20 cellular contexts compared by ENCODE assay signal in the genomic region with DNA sequence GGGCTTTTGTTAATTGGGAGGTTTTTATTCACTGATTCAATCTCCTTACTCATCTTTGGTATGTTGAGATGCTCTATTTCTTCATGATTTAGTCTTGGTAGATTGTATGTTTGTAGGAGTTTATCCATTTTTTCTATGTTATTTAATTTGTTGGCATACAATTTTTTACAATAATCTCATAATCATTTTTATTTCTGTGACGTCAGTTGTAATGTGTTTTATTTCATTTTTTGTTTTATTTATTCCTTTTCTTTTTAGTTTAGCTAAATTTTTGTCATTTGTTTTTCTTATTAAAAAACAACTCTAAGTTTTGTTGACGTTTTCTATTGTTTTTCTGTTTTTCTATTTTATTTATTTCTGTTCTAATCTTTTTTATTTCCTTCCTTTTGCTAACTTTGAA.
DNase-seq lines count a peak whose midpoint lies in the region; ATAC-seq, FAIRE-seq and TF ChIP-seq lines count a peak whose summit lies in the region.
"Had no signal": no experiment of that assay in that cellular context is flagged by ENCODE, and none has a peak within 500 bp of the region (broad histone marks: within the 10 kb centered on the region; RNA-seq: fewer than 3 reads in every experiment).

No MANE protein-coding gene starts in this region.

- no peak overlapping the region for H3K27ac ChIP-seq in HepG2 (ENCODE audit: extremely low read length, insufficient read depth, low read length)
- no peak overlapping the region for H3K27ac ChIP-seq in right lobe of liver
- H3K27ac ChIP-seq in mesenchymal stem cell (ENCODE audit: low read length, poor library complexity, severe bottlenecking), result no peak overlapping the region
- H3K27ac ChIP-seq: 22Rv1, A549 had no signal

- H2AK5ac ChIP-seq in mesenchymal stem cell (ENCODE audit: low read length, severe bottlenecking), result no peak overlapping the region

- H3K36me3 ChIP-seq in HepG2 (replicated peaks in 1 of 2; ENCODE audit: control insufficient read depth in 1 of 2, insufficient read depth in 2 of 2, low read length in 2 of 2) (no peaks in the 10 kb centered on the region), right lobe of liver (no peaks in the 10 kb centered on the region), mesenchymal stem cell (ENCODE audit: control insufficient read depth in 1 of 2, insufficient read depth in 2 of 2, low read depth in 1 of 2, low read length in 2 of 2) (no peaks in the 10 kb centered on the region), H7 (replicated peaks; ENCODE audit: control insufficient read depth, insufficient read depth, low read length) (no peaks in the 10 kb centered on the region)
- H3K36me3 ChIP-seq: HAP-1 had no signal

- TF ChIP-seq POLR2A in HepG2 (IDR thresholded peaks at IDR 0.05; ENCODE audit: insufficient read depth in 1 of 2, low read depth in 2 of 2, low read length in 2 of 2) (no peak), right lobe of liver (IDR thresholded peaks at IDR 0.05) (no peak)

- no peak overlapping the region for H4K91ac ChIP-seq in mesenchymal stem cell (ENCODE audit: low read length)

- no peak overlapping the region for H3K23ac ChIP-seq in mesenchymal stem cell (ENCODE audit: low read length in 2 of 2)

- H2AFZ ChIP-seq in HepG2 (ENCODE audit: low read length), result no peak overlapping the region
- no peak overlapping the region for H2AFZ ChIP-seq in mesenchymal stem cell (ENCODE audit: low read depth, low read length)
- H2AFZ ChIP-seq: GM23338 had no signal

- no peak overlapping the region for H2BK12ac ChIP-seq in mesenchymal stem cell (ENCODE audit: low read length in 2 of 2)

- POLR2A ChIA-PET in HepG2 (lab: Yijun Ruan, JAX) (no interaction called here), GM10248 (lab: Yijun Ruan, JAX) (no interaction called here)

- H3K4ac ChIP-seq in mesenchymal stem cell (ENCODE audit: low read depth in 1 of 2, low read length in 2 of 2), result no peak overlapping the region

- H3K79me1 ChIP-seq in mesenchymal stem cell (replicated peaks; ENCODE audit: low read length, poor library complexity, severe bottlenecking), result no peaks in the 10 kb centered on the region

- CTCF ChIA-PET in HepG2 (lab: Yijun Ruan, JAX; ENCODE audit: low intra/inter-chr PET ratio, low total read pairs) (no interaction called here), GM10248 (lab: Yijun Ruan, JAX) (interaction anchor here (1.5 kb wide), 1 partner anchor 94 kb away, joined by 3 read pairs; no protein-coding TSS in a partner anchor)

- TF ChIP-seq CTCF in HepG2 (CRISPR knock-in tag; IDR thresholded peaks at IDR 0.05) (no peak), right lobe of liver (IDR thresholded peaks at IDR 0.05) (no peak), GM10248 (IDR thresholded peaks at IDR 0.05; ENCODE audit: control extremely low read depth, extremely low read depth, low read depth, missing control alignments) (no peak)

- 40% methylated on average over 2 of the region's 2 CpGs for WGBS in HepG2 (ENCODE audit: low lambda C conversion rate)
- 51% methylated on average over 2 of the region's 2 CpGs for WGBS in right lobe of liver (ENCODE audit: insufficient coverage, low coverage, low lambda C conversion rate, missing lambda C conversion rate)
- no CpG with 5 or more reads among the region's 2 CpGs for WGBS in mesenchymal stem cell

- TF ChIP-seq EP300 in HepG2 (IDR thresholded peaks at IDR 0.05; ENCODE audit: low read depth in 2 of 2, low read length in 2 of 2) (no peak), HepG2 (CRISPR knock-in tag; IDR thresholded peaks at IDR 0.05; ENCODE audit: borderline replicate concordance) (no peak)

- H3K4me1 ChIP-seq in HepG2 (ENCODE audit: insufficient read depth, low read length), result no peaks in the 10 kb centered on the region
- H3K4me1 ChIP-seq in right lobe of liver, result no peaks in the 10 kb centered on the region
- no peaks in the 10 kb centered on the region for H3K4me1 ChIP-seq in mesenchymal stem cell (ENCODE audit: control insufficient read depth, insufficient read depth, low read depth, low read length)
- H3K4me1 ChIP-seq: A549, HAP-1 had no signal

- H2BK120ac ChIP-seq in mesenchymal stem cell (ENCODE audit: low read depth, low read length), result no peak overlapping the region

- intact Hi-C loops in HepG2 (cut with micrococcal nuclease; ENCODE audit: unreplicated experiment), result no loop called here
- intact Hi-C loops in right lobe of liver (cut with DNase I), result no loop called here

- no peak for ATAC-seq in HepG2
- ATAC-seq in right lobe of liver, result no peak
- ATAC-seq in GM21723 (IDR thresholded peaks at IDR 0.05; ENCODE audit: unreplicated experiment), result no peak
- ATAC-seq: A549, GM12878, GM23338 had no signal

- H3K9me3 ChIP-seq in HepG2 (ENCODE audit: low read length) (no peaks in the 10 kb centered on the region), right lobe of liver (no peaks in the 10 kb centered on the region), mesenchymal stem cell (ENCODE audit: control insufficient read depth, low read length) (peaks cover 10% of the 10 kb centered on the region)
- H3K9me3 ChIP-seq: HAP-1 had no signal

- no peak overlapping the region for H3K4me2 ChIP-seq in HepG2 (ENCODE audit: low read depth, low read length)
- no peak overlapping the region for H3K4me2 ChIP-seq in mesenchymal stem cell (ENCODE audit: low read length, poor library complexity, severe bottlenecking)
- H3K4me2 ChIP-seq: A549, GM23338 had no signal

- TF ChIP-seq RAD21 in HepG2 (CRISPR knock-in tag; IDR thresholded peaks at IDR 0.05), result no peak

- BruUV-seq in HepG2 (replicated peaks; lab: Mats Ljungman, UMichigan), result no TSS peak

- FAIRE-seq in HepG2 (lab: Jason Lieb, UNC) (no peak), endometrium (lab: Jason Lieb, UNC) (peak; percentile 59)
- FAIRE-seq: GM12878, GM19239 had no signal

- no peak overlapping the region for H3K14ac ChIP-seq in mesenchymal stem cell (ENCODE audit: low read length in 2 of 2)

- H3K9ac ChIP-seq in HepG2 (ENCODE audit: insufficient read depth, low read depth, low read length) (no peak overlapping the region), mesenchymal stem cell (ENCODE audit: low read length) (no peak overlapping the region)

- H2BK15ac ChIP-seq in mesenchymal stem cell (ENCODE audit: low read depth, poor library complexity, severe bottlenecking), result no peak overlapping the region

- H4K8ac ChIP-seq in mesenchymal stem cell (ENCODE audit: low read length), result no peak overlapping the region

- in situ Hi-C loops in HepG2 (cut with HindIII; ENCODE audit: extremely low pct_ligation_motif_present, low pct_unique_long_range_greater_than_20kb), result no loop called here

- DNase-seq in HepG2 (ENCODE audit: low spot score) (no peak), right lobe of liver (no peak), mesenchymal stem cell (no peak), GM10248 (ENCODE audit: extremely low spot score) (no peak), H7 (no peak)
- DNase-seq in activated CD4-positive, CD25-positive, alpha-beta regulatory T cell (lab: John Stamatoyannopoulos, UW), result no peak
- DNase-seq: C1 segment of cervical spinal cord; Calu3; CD4-positive, alpha-beta memory T cell; COR-L47; DMS53; DMS79 treated with DMSO at 0.1 percent for 48 hours had no signal

- no peaks in the 10 kb centered on the region for H4K20me1 ChIP-seq in HepG2 (ENCODE audit: insufficient read depth, low read length)

- H3K27me3 ChIP-seq in HepG2 (ENCODE audit: control insufficient read depth in 1 of 2, insufficient read depth in 2 of 2, low read length in 2 of 2) (no peaks in the 10 kb centered on the region), right lobe of liver (no peaks in the 10 kb centered on the region), mesenchymal stem cell (ENCODE audit: control insufficient read depth in 1 of 2, insufficient read depth in 1 of 2, low read length in 2 of 2) (no peaks in the 10 kb centered on the region), H7 (ENCODE audit: control insufficient read depth, insufficient read depth, low read length) (no peaks in the 10 kb centered on the region)

- H2BK5ac ChIP-seq in mesenchymal stem cell (ENCODE audit: low read depth, low read length, poor library complexity, severe bottlenecking), result peak overlapping the region; percentile 8

- H3K79me2 ChIP-seq in HepG2 (ENCODE audit: insufficient read depth, low read length), result no peaks in the 10 kb centered on the region

- H3K18ac ChIP-seq in mesenchymal stem cell (ENCODE audit: low read depth in 1 of 2, low read length in 2 of 2), result no peak overlapping the region

- no peak overlapping the region for H3K4me3 ChIP-seq in HepG2 (replicated peaks in 1 of 3; ENCODE audit: insufficient read depth in 1 of 3, low read depth in 2 of 3, low read length in 3 of 3)
- H3K4me3 ChIP-seq in right lobe of liver, result no peak overlapping the region
- no peak overlapping the region for H3K4me3 ChIP-seq in mesenchymal stem cell (ENCODE audit: insufficient read depth in 1 of 2, low read depth in 1 of 2, low read length in 2 of 2)
- no peak overlapping the region for H3K4me3 ChIP-seq in H7 (ENCODE audit: insufficient read depth, low read depth, low read length)
- H3K4me3 ChIP-seq: A549, GM12878, GM23338, HAP-1 had no signal
